1 cellular context compared by ENCODE assay signal in the genomic region with DNA sequence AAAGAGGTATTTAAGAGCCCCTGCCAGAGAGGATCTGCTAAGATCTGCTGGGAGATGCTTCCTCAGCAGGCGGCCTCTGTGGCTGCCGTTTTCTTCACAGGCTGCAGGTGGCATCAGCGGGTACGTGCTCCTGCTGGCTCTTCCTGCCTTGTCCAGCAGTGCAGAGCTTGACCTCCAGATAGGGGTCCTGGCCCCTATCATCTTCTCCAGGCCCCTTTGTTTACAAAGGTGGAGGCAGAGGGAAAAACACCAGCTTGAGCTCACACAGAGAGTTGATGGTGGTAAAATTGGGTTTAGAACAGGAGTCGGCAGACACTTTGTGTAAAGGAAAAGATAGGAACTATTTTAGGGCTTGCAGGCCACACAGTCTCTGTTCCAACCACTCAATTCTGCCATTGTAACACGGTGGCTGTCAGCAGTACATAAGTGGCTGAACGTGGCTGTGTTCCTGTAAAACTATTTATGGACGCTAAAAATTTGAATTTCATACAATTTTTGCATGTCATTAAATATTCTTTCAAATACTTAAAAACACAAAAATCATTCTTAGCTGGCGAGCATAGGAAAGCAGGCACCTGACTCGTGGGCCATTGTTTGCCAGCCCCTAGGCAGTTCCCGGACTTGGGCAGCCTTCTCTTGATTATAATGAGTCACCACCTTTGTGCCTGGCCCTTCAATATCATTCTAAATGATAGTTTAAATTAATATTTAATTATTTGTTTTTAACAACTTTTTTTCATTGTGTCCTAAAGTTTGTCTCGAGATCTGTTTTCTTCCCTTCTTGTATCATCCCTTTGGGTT.
TF ChIP-seq lines count a peak whose summit lies in the region.

No MANE protein-coding gene starts in this region.

TF ChIP-seq in HepG2, 621 proteins besides CTCF, POLR2A, EP300 and RAD21 (continued from another document and continues in another):
- TF ChIP-seq, protein P1, sequence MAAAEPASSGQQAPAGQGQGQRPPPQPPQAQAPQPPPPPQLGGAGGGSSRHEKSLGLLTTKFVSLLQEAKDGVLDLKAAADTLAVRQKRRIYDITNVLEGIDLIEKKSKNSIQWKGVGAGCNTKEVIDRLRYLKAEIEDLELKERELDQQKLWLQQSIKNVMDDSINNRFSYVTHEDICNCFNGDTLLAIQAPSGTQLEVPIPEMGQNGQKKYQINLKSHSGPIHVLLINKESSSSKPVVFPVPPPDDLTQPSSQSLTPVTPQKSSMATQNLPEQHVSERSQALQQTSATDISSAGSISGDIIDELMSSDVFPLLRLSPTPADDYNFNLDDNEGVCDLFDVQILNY (CRISPR knock-in tag; conservative IDR thresholded peaks at IDR 0.05): no peak
- TF ChIP-seq, protein P2, sequence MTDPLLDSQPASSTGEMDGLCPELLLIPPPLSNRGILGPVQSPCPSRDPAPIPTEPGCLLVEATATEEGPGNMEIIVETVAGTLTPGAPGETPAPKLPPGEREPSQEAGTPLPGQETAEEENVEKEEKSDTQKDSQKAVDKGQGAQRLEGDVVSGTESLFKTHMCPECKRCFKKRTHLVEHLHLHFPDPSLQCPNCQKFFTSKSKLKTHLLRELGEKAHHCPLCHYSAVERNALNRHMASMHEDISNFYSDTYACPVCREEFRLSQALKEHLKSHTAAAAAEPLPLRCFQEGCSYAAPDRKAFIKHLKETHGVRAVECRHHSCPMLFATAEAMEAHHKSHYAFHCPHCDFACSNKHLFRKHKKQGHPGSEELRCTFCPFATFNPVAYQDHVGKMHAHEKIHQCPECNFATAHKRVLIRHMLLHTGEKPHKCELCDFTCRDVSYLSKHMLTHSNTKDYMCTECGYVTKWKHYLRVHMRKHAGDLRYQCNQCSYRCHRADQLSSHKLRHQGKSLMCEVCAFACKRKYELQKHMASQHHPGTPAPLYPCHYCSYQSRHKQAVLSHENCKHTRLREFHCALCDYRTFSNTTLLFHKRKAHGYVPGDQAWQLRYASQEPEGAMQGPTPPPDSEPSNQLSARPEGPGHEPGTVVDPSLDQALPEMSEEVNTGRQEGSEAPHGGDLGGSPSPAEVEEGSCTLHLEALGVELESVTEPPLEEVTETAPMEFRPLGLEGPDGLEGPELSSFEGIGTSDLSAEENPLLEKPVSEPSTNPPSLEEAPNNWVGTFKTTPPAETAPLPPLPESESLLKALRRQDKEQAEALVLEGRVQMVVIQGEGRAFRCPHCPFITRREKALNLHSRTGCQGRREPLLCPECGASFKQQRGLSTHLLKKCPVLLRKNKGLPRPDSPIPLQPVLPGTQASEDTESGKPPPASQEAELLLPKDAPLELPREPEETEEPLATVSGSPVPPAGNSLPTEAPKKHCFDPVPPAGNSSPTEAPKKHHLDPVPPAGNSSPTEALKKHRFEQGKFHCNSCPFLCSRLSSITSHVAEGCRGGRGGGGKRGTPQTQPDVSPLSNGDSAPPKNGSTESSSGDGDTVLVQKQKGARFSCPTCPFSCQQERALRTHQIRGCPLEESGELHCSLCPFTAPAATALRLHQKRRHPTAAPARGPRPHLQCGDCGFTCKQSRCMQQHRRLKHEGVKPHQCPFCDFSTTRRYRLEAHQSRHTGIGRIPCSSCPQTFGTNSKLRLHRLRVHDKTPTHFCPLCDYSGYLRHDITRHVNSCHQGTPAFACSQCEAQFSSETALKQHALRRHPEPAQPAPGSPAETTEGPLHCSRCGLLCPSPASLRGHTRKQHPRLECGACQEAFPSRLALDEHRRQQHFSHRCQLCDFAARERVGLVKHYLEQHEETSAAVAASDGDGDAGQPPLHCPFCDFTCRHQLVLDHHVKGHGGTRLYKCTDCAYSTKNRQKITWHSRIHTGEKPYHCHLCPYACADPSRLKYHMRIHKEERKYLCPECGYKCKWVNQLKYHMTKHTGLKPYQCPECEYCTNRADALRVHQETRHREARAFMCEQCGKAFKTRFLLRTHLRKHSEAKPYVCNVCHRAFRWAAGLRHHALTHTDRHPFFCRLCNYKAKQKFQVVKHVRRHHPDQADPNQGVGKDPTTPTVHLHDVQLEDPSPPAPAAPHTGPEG (CRISPR knock-in tag; IDR thresholded peaks at IDR 0.05): no peak
- TF ChIP-seq, protein P3, sequence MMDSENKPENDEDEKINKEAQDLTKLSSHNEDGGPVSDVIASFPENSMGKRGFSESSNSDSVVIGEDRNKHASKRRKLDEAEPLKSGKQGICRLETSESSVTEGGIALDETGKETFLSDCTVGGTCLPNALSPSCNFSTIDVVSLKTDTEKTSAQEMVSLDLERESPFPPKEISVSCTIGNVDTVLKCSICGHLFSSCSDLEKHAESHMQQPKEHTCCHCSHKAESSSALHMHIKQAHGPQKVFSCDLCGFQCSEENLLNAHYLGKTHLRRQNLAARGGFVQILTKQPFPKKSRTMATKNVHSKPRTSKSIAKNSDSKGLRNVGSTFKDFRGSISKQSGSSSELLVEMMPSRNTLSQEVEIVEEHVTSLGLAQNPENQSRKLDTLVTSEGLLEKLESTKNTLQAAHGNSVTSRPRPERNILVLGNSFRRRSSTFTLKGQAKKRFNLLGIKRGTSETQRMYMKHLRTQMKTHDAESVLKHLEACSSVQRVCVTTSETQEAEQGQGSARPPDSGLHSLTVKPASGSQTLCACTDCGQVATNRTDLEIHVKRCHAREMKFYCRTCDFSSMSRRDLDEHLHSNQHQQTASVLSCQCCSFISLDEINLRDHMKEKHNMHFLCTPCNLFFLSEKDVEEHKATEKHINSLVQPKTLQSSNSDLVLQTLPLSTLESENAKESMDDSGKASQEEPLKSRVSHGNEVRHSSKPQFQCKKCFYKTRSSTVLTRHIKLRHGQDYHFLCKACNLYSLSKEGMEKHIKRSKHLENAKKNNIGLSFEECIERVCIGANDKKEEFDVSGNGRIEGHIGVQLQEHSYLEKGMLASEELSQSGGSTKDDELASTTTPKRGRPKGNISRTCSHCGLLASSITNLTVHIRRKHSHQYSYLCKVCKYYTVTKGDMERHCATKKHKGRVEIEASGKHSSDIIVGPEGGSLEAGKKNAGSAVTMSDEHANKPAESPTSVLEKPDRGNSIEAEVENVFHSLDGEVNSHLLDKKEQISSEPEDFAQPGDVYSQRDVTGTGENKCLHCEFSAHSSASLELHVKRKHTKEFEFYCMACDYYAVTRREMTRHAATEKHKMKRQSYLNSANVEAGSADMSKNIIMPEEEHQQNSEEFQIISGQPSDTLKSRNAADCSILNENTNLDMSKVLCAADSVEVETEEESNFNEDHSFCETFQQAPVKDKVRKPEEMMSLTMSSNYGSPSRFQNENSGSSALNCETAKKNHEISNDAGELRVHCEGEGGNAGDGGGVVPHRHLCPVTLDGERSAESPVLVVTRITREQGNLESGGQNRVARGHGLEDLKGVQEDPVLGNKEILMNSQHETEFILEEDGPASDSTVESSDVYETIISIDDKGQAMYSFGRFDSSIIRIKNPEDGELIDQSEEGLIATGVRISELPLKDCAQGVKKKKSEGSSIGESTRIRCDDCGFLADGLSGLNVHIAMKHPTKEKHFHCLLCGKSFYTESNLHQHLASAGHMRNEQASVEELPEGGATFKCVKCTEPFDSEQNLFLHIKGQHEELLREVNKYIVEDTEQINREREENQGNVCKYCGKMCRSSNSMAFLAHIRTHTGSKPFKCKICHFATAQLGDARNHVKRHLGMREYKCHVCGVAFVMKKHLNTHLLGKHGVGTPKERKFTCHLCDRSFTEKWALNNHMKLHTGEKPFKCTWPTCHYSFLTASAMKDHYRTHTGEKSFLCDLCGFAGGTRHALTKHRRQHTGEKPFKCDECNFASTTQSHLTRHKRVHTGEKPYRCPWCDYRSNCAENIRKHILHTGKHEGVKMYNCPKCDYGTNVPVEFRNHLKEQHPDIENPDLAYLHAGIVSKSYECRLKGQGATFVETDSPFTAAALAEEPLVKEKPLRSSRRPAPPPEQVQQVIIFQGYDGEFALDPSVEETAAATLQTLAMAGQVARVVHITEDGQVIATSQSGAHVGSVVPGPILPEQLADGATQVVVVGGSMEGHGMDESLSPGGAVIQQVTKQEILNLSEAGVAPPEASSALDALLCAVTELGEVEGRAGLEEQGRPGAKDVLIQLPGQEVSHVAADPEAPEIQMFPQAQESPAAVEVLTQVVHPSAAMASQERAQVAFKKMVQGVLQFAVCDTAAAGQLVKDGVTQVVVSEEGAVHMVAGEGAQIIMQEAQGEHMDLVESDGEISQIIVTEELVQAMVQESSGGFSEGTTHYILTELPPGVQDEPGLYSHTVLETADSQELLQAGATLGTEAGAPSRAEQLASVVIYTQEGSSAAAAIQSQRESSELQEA (CRISPR knock-in tag; IDR thresholded peaks at IDR 0.05; ENCODE audit: not compliant biosample characterization): no peak
- TF ChIP-seq CREM (IDR thresholded peaks at IDR 0.05): no peak
- no peak for TF ChIP-seq CREM (CRISPR knock-in tag; IDR thresholded peaks at IDR 0.05)
- TF ChIP-seq PHF21A (CRISPR knock-in tag; IDR thresholded peaks at IDR 0.05): no peak
- TF ChIP-seq, protein P4, sequence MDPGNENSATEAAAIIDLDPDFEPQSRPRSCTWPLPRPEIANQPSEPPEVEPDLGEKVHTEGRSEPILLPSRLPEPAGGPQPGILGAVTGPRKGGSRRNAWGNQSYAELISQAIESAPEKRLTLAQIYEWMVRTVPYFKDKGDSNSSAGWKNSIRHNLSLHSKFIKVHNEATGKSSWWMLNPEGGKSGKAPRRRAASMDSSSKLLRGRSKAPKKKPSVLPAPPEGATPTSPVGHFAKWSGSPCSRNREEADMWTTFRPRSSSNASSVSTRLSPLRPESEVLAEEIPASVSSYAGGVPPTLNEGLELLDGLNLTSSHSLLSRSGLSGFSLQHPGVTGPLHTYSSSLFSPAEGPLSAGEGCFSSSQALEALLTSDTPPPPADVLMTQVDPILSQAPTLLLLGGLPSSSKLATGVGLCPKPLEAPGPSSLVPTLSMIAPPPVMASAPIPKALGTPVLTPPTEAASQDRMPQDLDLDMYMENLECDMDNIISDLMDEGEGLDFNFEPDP (CRISPR knock-in tag; conservative IDR thresholded peaks at IDR 0.05): no peak
- TF ChIP-seq, protein P5, sequence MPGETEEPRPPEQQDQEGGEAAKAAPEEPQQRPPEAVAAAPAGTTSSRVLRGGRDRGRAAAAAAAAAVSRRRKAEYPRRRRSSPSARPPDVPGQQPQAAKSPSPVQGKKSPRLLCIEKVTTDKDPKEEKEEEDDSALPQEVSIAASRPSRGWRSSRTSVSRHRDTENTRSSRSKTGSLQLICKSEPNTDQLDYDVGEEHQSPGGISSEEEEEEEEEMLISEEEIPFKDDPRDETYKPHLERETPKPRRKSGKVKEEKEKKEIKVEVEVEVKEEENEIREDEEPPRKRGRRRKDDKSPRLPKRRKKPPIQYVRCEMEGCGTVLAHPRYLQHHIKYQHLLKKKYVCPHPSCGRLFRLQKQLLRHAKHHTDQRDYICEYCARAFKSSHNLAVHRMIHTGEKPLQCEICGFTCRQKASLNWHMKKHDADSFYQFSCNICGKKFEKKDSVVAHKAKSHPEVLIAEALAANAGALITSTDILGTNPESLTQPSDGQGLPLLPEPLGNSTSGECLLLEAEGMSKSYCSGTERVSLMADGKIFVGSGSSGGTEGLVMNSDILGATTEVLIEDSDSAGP (CRISPR knock-in tag; IDR thresholded peaks at IDR 0.05; ENCODE audit: borderline replicate concordance): peak; percentile 27; the same call in 1 of the 2 replicates
- no peak for TF ChIP-seq NR2C2 (CRISPR knock-in tag; IDR thresholded peaks at IDR 0.05; ENCODE audit: borderline replicate concordance)
- TF ChIP-seq HNRNPLL (IDR thresholded peaks at IDR 0.05; ENCODE audit: low read depth, low read length, poor library complexity, severe bottlenecking): no peak
- TF ChIP-seq ZKSCAN5 (CRISPR knock-in tag; IDR thresholded peaks at IDR 0.05): no peak
- no peak for TF ChIP-seq RNF2 (conservative IDR thresholded peaks at IDR 0.05; ENCODE audit: low read depth)
- TF ChIP-seq, protein P6, sequence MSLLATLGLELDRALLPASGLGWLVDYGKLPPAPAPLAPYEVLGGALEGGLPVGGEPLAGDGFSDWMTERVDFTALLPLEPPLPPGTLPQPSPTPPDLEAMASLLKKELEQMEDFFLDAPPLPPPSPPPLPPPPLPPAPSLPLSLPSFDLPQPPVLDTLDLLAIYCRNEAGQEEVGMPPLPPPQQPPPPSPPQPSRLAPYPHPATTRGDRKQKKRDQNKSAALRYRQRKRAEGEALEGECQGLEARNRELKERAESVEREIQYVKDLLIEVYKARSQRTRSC (CRISPR knock-in tag; IDR thresholded peaks at IDR 0.05; ENCODE audit: low read depth): no peak
- no peak for TF ChIP-seq ATRX (CRISPR knock-in tag; IDR thresholded peaks at IDR 0.05; ENCODE audit: borderline replicate concordance)
- TF ChIP-seq ZNF746 (CRISPR knock-in tag; IDR thresholded peaks at IDR 0.05): 0 out of 2 replicates have a peak, but pooled peaks have one; percentile 23
- TF ChIP-seq ZFAT (CRISPR knock-in tag; conservative IDR thresholded peaks at IDR 0.05): no peak
- TF ChIP-seq ZNF484 (CRISPR knock-in tag; IDR thresholded peaks at IDR 0.05; ENCODE audit: borderline replicate concordance, low read depth): no peak
- TF ChIP-seq, protein P7, sequence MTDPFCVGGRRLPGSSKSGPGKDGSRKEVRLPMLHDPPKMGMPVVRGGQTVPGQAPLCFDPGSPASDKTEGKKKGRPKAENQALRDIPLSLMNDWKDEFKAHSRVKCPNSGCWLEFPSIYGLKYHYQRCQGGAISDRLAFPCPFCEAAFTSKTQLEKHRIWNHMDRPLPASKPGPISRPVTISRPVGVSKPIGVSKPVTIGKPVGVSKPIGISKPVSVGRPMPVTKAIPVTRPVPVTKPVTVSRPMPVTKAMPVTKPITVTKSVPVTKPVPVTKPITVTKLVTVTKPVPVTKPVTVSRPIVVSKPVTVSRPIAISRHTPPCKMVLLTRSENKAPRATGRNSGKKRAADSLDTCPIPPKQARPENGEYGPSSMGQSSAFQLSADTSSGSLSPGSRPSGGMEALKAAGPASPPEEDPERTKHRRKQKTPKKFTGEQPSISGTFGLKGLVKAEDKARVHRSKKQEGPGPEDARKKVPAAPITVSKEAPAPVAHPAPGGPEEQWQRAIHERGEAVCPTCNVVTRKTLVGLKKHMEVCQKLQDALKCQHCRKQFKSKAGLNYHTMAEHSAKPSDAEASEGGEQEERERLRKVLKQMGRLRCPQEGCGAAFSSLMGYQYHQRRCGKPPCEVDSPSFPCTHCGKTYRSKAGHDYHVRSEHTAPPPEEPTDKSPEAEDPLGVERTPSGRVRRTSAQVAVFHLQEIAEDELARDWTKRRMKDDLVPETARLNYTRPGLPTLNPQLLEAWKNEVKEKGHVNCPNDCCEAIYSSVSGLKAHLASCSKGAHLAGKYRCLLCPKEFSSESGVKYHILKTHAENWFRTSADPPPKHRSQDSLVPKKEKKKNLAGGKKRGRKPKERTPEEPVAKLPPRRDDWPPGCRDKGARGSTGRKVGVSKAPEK (CRISPR knock-in tag; IDR thresholded peaks at IDR 0.05; ENCODE audit: borderline replicate concordance): no peak
- TF ChIP-seq, protein P8, sequence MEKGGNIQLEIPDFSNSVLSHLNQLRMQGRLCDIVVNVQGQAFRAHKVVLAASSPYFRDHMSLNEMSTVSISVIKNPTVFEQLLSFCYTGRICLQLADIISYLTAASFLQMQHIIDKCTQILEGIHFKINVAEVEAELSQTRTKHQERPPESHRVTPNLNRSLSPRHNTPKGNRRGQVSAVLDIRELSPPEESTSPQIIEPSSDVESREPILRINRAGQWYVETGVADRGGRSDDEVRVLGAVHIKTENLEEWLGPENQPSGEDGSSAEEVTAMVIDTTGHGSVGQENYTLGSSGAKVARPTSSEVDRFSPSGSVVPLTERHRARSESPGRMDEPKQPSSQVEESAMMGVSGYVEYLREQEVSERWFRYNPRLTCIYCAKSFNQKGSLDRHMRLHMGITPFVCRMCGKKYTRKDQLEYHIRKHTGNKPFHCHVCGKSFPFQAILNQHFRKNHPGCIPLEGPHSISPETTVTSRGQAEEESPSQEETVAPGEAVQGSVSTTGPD (CRISPR knock-in tag; IDR thresholded peaks at IDR 0.05): no peak
- TF ChIP-seq ZNF720 (CRISPR knock-in tag; IDR thresholded peaks at IDR 0.05): no peak
- TF ChIP-seq ZNF446 (CRISPR knock-in tag; IDR thresholded peaks at IDR 0.05): no peak
- TF ChIP-seq FOXA3 (CRISPR knock-in tag; IDR thresholded peaks at IDR 0.05): peak; percentile 60
